In the genomic region with DNA sequence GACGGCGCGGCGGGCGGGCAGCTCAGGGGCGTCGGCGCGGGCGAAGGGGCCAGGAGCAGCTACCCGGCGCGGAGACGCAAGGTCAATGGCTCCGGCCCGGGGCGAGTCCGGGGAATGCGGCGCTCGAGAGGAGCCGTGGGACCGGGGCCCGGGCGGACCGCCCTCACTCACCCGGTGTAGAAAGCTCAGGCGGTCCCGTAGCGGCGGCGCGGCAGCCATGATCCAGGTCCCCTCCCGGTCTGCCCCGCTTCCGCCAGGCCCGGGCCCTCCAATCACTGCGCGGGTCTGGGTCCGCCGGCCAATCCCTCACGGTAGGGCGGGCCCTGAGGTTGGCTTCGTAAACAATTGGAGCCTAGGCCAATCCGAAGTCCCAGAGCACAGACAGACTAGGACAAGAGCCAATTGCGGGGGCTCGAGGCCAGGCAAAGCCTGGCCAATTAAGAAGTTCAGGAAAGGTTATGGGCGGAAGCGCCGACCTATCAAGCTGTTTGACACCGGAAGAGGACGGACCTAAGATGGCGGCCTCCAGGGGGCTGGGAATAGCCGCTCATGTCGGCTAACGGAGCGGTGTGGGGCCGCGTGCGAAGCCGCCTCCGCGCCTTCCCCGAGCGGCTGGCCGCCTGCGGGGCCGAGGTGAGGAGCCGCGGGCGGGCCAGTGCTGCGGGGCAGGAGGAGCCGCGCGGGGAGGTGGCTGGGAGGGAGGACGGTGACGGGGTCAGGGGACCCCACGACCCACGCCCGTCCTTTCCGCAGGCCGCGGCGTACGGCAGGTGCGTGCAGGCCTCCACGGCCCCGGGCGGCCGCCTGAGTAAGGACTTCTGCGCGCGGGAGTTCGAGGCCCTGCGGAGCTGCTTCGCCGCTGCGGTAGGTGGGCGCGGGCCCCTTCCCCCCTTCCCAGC, we compare ENCODE assay signal across 8 cellular contexts. TPM values are rescaled to one million over a fixed set of nuclear protein-coding genes. Genes with fewer than 3 reads are reported as not detected.
DNase-seq lines count a peak whose midpoint lies in the region; ATAC-seq, FAIRE-seq and TF ChIP-seq lines count a peak whose summit lies in the region.

A gene with protein sequence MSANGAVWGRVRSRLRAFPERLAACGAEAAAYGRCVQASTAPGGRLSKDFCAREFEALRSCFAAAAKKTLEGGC (plus strand): TSS at position 504 of the 899 bp plus-strand sequence. CDS start 46 bp downstream, at position 550.
A gene with protein sequence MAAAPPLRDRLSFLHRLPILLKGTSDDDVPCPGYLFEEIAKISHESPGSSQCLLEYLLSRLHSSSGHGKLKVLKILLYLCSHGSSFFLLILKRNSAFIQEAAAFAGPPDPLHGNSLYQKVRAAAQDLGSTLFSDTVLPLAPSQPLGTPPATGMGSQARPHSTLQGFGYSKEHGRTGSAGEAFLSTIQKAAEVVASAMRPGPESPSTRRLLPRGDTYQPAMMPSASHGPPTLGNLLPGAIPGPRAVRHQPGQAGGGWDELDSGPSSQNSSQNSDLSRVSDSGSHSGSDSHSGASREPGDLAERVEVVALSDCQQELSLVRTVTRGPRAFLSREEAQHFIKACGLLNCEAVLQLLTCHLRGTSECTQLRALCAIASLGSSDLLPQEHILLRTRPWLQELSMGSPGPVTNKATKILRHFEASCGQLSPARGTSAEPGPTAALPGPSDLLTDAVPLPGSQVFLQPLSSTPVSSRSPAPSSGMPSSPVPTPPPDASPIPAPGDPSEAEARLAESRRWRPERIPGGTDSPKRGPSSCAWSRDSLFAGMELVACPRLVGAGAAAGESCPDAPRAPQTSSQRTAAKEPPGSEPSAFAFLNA (minus strand): TSS at position 241 of the 899 bp plus-strand sequence. CDS start 22 bp downstream, at position 219.

- H3K4me3 Mint-ChIP-seq in memory B cell: peak within 1 kb of the TSS; percentile 89

- peak within 1 kb of the TSS; percentile 44; the same call in 1 of the 2 replicates for H2BK5ac ChIP-seq in H1 (ENCODE audit: low read depth, low read length)

- peak within 1 kb of the TSS; percentile 98 for H4K8ac ChIP-seq in H1 (ENCODE audit: extremely low read depth, insufficient read depth, low read length)

- peaks cover 0 to 23% of the 10 kb centered on the region in 2 experiments; a peak in 2 of 4 replicates for H3K79me2 ChIP-seq in H1 (ENCODE audit: control insufficient read depth in 1 of 2, insufficient read depth in 2 of 2, low read length in 2 of 2)

- no peak within 1 kb of the TSS for H2BK12ac ChIP-seq in H1 (ENCODE audit: low read depth, low read length)

- H3K9me3 Mint-ChIP-seq in memory B cell: no peaks in the 10 kb centered on the region

- 1% methylated on average over 87 of the region's 100 CpGs; no CpG with 5 or more reads in 1 of the 2 experiments for WGBS in H1 (ENCODE audit: extremely low coverage in 1 of 2, insufficient coverage in 1 of 2, insufficient read length in 1 of 2, insufficient replicate concordance in 2 of 2, low coverage in 1 of 2, low lambda C conversion rate in 2 of 2, missing lambda C conversion rate in 1 of 2), 2 experiments

- CTCF ChIA-PET in H1 (lab: Charles Lee; ENCODE audit: partially characterized antibody): interaction anchor here (0.6 to 2.8 kb wide), 11 partner anchors 9 to 250 kb away, joined by 3 to 11 read pairs (median 3); no protein-coding TSS in a partner anchor

- no peak within 1 kb of the TSS for H2BK20ac ChIP-seq in H1 (ENCODE audit: low read length)

- no peak within 1 kb of the TSS for H2BK15ac ChIP-seq in H1 (ENCODE audit: low read length)

- H3K4me2 ChIP-seq in H1 (ENCODE audit: insufficient read depth in 1 of 2, low read depth in 2 of 2, low read length in 2 of 2): peak within 1 kb of the TSS; percentile 76 to 93

- DNase-seq in COLO829 (ENCODE audit: low spot score) (peak; percentile 98), HTR-8/SVneo (ENCODE audit: insufficient read length, low spot score) (peak; percentile 100), NOMO-1 treated with dmso at 0.1 percent for 144 hours (lab: John Stamatoyannopoulos, UW; ENCODE audit: unreplicated experiment) (peak; percentile 99), H1 (ENCODE audit: low read depth in 1 of 2, low spot score in 2 of 2) (peak; percentile 91 to 93), memory B cell (ENCODE audit: low spot score in 2 of 2) (peak; percentile 84 to 93)
- DNase-seq in activated CD8-positive, alpha-beta memory T cell treated with anti-CD3 and anti-CD28 coated beads for 48 hours (ENCODE audit: low read depth in 2 of 3, low spot score in 2 of 3): peak; percentile 65 to 87 (median 72)
- peak; percentile 87 for DNase-seq in stimulated activated CD8-positive, alpha-beta memory T cell treated with anti-CD3 and anti-CD28 coated beads, Interleukin-12 subunit alpha, Interleukin-12 subunit beta, amount 100 ng/mL, for 24 hours (ENCODE audit: extremely low read depth)

- POLR2A ChIA-PET in H1 (lab: Charles Lee; ENCODE audit: partially characterized antibody): interaction anchor here (0.6 to 3.3 kb wide), 25 partner anchors 8 to 291 kb away, joined by 3 to 18 read pairs (median 4); a partner anchor contains a TSS

- TF ChIP-seq RAD21 in H1 (IDR thresholded peaks at IDR 0.05 in 1 of 2, conservative IDR thresholded peaks at IDR 0.05 in 1 of 2; ENCODE audit: low read depth in 2 of 2, low read length in 2 of 2): no peak

- peak within 1 kb of the TSS; percentile 79 to 82 (median 80) for H3K9ac ChIP-seq in H1 (replicated peaks in 1 of 4; ENCODE audit: extremely low read depth in 1 of 4, low read depth in 3 of 4, low read length in 3 of 4)

- TF ChIP-seq EP300 in H1 (IDR thresholded peaks at IDR 0.05; ENCODE audit: borderline replicate concordance in 1 of 2, low read depth in 2 of 2, low read length in 2 of 2): no peak

- no peaks in the 10 kb centered on the region; a peak in 1 of 8 replicates for H3K36me3 ChIP-seq in H1 (ENCODE audit: control insufficient read depth in 2 of 4, insufficient read depth in 4 of 4, low read length in 3 of 4)

- H3K79me1 ChIP-seq in H1 (ENCODE audit: low read depth, low read length): peaks cover 9% of the 10 kb centered on the region

- ATAC-seq in GM21367 (IDR thresholded peaks at IDR 0.05; ENCODE audit: unreplicated experiment): peak; percentile 79
- ATAC-seq in memory B cell (ENCODE audit: low read depth): peak; percentile 91

- peaks cover 8% of the 10 kb centered on the region; the same call in 1 of the 2 replicates for H3K23me2 ChIP-seq in H1 (ENCODE audit: low read depth, low read length)

- H3K18ac ChIP-seq in H1 (ENCODE audit: extremely low read depth, low read length): peak within 1 kb of the TSS; percentile 60

- no peak within 1 kb of the TSS for H2AFZ ChIP-seq in H1 (ENCODE audit: low read length)

- H3K27me3 ChIP-seq in H1 (replicated peaks in 1 of 4; ENCODE audit: control insufficient read depth in 3 of 4, extremely low read depth in 1 of 4, insufficient read depth in 3 of 4, low read length in 3 of 4): no peaks in the 10 kb centered on the region

- H4K5ac ChIP-seq in H1 (ENCODE audit: insufficient read length, low read depth, low read length): no peak within 1 kb of the TSS

- H3K36me3 Mint-ChIP-seq in memory B cell: peaks cover 9% of the 10 kb centered on the region

- peak within 1 kb of the TSS; percentile 57 for H3K4ac ChIP-seq in H1 (replicated peaks; ENCODE audit: insufficient read length, low read depth, low read length)

- FAIRE-seq in HTR-8/SVneo (lab: Jason Lieb, UNC) (peak; percentile 87), H1 (lab: Jason Lieb, UNC) (peak; percentile 42)

- H2AK5ac ChIP-seq in H1 (ENCODE audit: low read depth, low read length): no peak within 1 kb of the TSS

- H4K91ac ChIP-seq in H1 (replicated peaks; ENCODE audit: insufficient read length, low read length): peak within 1 kb of the TSS; percentile 87

- TF ChIP-seq POLR2A in H1 (IDR thresholded peaks at IDR 0.05; ENCODE audit: control extremely low read depth in 1 of 2, low read depth in 2 of 2, low read length in 2 of 2): peak in 1 of 2 experiments; percentile 47; a peak in 2 of 3 replicates

- H4K20me1 ChIP-seq in H1 (replicated peaks in 1 of 2; ENCODE audit: control insufficient read depth in 1 of 2, insufficient read depth in 2 of 2, low read length in 2 of 2): peaks cover 14 to 23% of the 10 kb centered on the region in 2 experiments

- H3K4me1 Mint-ChIP-seq in memory B cell: peaks cover 29% of the 10 kb centered on the region

- H3K23ac ChIP-seq in H1 (ENCODE audit: insufficient read length): no peak within 1 kb of the TSS

- no peaks in the 10 kb centered on the region for H3K9me3 ChIP-seq in H1 (ENCODE audit: insufficient read depth in 2 of 2, low read depth in 1 of 2, low read length in 1 of 2)

- no peaks in the 10 kb centered on the region for H3K27me3 Mint-ChIP-seq in memory B cell

- peak within 1 kb of the TSS; percentile 79 to 95 (median 82) for H3K4me3 ChIP-seq in H1 (ENCODE audit: extremely low read depth in 1 of 4, insufficient read depth in 2 of 4, low read depth in 3 of 4, low read length in 4 of 4)

- H3K27ac ChIP-seq in H1 (ENCODE audit: low read depth, low read length): peak within 1 kb of the TSS; percentile 58; the same call in 1 of the 2 replicates

- H3K27ac Mint-ChIP-seq in memory B cell: peak within 1 kb of the TSS; percentile 89

- H3K14ac ChIP-seq in H1 (ENCODE audit: insufficient read length): no peak within 1 kb of the TSS

- H3K56ac ChIP-seq in H1 (replicated peaks; ENCODE audit: insufficient read length, low read depth, low read length): peak within 1 kb of the TSS; percentile 37

- no peak within 1 kb of the TSS for H2BK120ac ChIP-seq in H1 (replicated peaks; ENCODE audit: low read depth, low read length)

- TF ChIP-seq CTCF in H1 (IDR thresholded peaks at IDR 0.05; ENCODE audit: control extremely low read depth in 1 of 3, insufficient read depth in 1 of 3, low read depth in 1 of 3, low read length in 3 of 3): no peak

- H3K4me1 ChIP-seq in H1 (replicated peaks in 1 of 4; ENCODE audit: control insufficient read depth in 3 of 4, insufficient read depth in 4 of 4, low read length in 3 of 4): peaks cover 0 to 12% (median 9%) of the 10 kb centered on the region in 4 experiments; a peak in 5 of 7 replicates

RNA-seq across cellular contexts. Expression of the first gene that starts in this region (rescaled TPM):
- total RNA-seq in H1 (2021; fragmentation: NEBNext Ultra II Directional; extraction: Animal tissue kit (Norgen Biotek cat#: 25700)): 48.9 and 60.2 TPM in 2 replicates
- polyA plus RNA-seq in H1 (2011; rRNA removed): 91.1 and 95.6 TPM in 2 replicates
- 88.1 TPM for polyA plus RNA-seq in H1 (2011; cell fraction: cytosol; rRNA removed)
- 56.3 TPM for polyA plus RNA-seq in H1 (2011; cell fraction: nucleus; rRNA removed)
- 123 to 151 TPM (median 134 TPM) in 4 replicates for polyA plus RNA-seq in H1 (2012, experiment 1 of 2)
- 129 TPM for polyA plus RNA-seq in H1 (2012, experiment 2 of 2)
- polyA plus RNA-seq in H1 (2013, experiment 1 of 2): 160 TPM
- 163 TPM for polyA plus RNA-seq in H1 (2013, experiment 2 of 2)
- polyA minus RNA-seq in H1 (2011; rRNA and poly(A)+ RNA removed): 7.2 and 14.2 TPM in 2 replicates
- polyA minus RNA-seq in H1 (2011; cell fraction: cytosol; rRNA and poly(A)+ RNA removed): 20.0 TPM
- polyA minus RNA-seq in H1 (2011; cell fraction: nucleus; rRNA and poly(A)+ RNA removed): 21.6 TPM

RNA-seq across cellular contexts. Expression of the second gene that starts in this region (rescaled TPM):
- total RNA-seq in H1 (2021; fragmentation: NEBNext Ultra II Directional; extraction: Animal tissue kit (Norgen Biotek cat#: 25700)): 22.9 and 26.0 TPM in 2 replicates
- polyA plus RNA-seq in H1 (2011; rRNA removed): 28.0 and 59.8 TPM in 2 replicates
- 31.4 TPM for polyA plus RNA-seq in H1 (2011; cell fraction: cytosol; rRNA removed)
- polyA plus RNA-seq in H1 (2011; cell fraction: nucleus; rRNA removed): 172 TPM
- polyA plus RNA-seq in H1 (2012, experiment 1 of 2): 16.6 to 27.7 TPM (median 21.3 TPM) in 4 replicates
- polyA plus RNA-seq in H1 (2012, experiment 2 of 2): 14.6 TPM
- 24.1 TPM for polyA plus RNA-seq in H1 (2013, experiment 1 of 2)
- polyA plus RNA-seq in H1 (2013, experiment 2 of 2): 19.1 TPM
- 7.9 and 10.5 TPM in 2 replicates for polyA minus RNA-seq in H1 (2011; rRNA and poly(A)+ RNA removed)
- 19.7 TPM for polyA minus RNA-seq in H1 (2011; cell fraction: cytosol; rRNA and poly(A)+ RNA removed)
- polyA minus RNA-seq in H1 (2011; cell fraction: nucleus; rRNA and poly(A)+ RNA removed): 44.0 TPM

Comparison
In these comparisons a context has a peak if more than half of its experiments do, and no peak if none do; other contexts are left out.
1. Peak in every context shown above with its lines: DNase-seq, ATAC-seq, H3K4me3 ChIP-seq and H3K27ac ChIP-seq.